Comparison of ENCODE assay signal across 12 cellular contexts in the genomic region with DNA sequence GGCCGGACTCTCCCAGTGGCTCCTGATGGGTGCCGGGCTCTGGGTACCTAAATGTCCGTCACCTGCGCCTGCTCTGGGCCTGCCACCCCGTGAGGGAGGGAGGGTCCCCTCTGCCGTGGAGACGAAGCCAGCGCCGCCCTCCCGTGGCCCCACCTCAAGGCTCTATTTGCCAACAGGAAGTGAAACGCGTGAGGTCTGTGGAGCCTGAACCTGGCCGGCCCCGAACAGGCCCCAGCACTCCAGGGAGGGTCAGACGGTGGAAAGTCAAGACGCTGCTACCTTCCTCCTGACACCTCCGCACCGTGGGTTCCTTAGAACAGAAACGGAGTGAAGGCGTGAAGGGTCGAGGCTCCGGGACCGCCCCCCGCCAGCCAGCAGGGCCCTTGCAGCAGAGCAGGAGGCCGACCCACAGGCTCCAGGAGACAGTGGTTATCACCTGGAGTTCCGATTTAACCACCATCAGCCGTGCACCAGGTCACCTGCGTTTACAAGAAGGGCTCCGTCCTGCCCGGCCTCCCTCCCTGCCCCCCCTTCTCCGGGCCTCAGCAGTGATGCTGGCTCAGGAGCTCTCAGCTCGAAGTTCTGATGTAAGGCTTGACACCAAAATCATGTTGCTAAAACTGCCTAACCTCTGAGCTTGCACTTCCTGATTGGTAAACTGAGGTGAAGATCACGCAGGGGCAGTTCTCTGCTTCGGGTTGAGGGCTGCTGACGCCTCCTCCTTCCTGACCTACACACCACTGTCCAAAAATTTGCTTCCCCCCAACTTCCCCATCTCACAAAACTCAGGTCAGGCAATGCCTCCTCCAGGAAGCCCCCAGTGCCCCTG. TPM values are rescaled to one million over a fixed set of nuclear protein-coding genes. Genes with fewer than 3 reads are reported as not detected.
DNase-seq lines count a peak whose midpoint lies in the region; ATAC-seq and TF ChIP-seq lines count a peak whose summit lies in the region.
"Had no signal": no experiment of that assay in that cellular context is flagged by ENCODE, and none has a peak within 500 bp of the region (broad histone marks: within the 10 kb centered on the region; RNA-seq: fewer than 3 reads in every experiment).

No MANE protein-coding gene starts in this region.

- H3K4me3 ChIP-seq in OCI-LY3 (ENCODE audit: low read length) (peak overlapping the region; percentile 66), neuronal stem cell (ENCODE audit: low read length in 2 of 2) (no peak overlapping the region), H7 (ENCODE audit: insufficient read depth, low read depth, low read length) (no peak overlapping the region)

- peak overlapping the region; percentile 46 for H2BK12ac ChIP-seq in neuronal stem cell (ENCODE audit: low read length)

- H2AFZ ChIP-seq in OCI-LY3 (ENCODE audit: low read depth, low read length) (peak overlapping the region; percentile 84), neuronal stem cell (ENCODE audit: low read length) (no peak overlapping the region)

- H4K8ac ChIP-seq in neuronal stem cell (ENCODE audit: low read depth, low read length) = peak overlapping the region; percentile 57

- no peak for TF ChIP-seq POLR2A in erythroblast (IDR thresholded peaks at IDR 0.05; ENCODE audit: low read length)

- H4K91ac ChIP-seq in neuronal stem cell (ENCODE audit: low read depth, low read length, poor library complexity) = no peak overlapping the region

- H3K4me2 ChIP-seq in OCI-LY3 (ENCODE audit: low read length) (peak overlapping the region; percentile 86), neuronal stem cell (ENCODE audit: insufficient read depth, low read length, poor library complexity, severe bottlenecking) (peak overlapping the region; percentile 4)

- no peak overlapping the region for H2BK5ac ChIP-seq in neuronal stem cell (ENCODE audit: low read length)

- no peak overlapping the region for H2BK120ac ChIP-seq in neuronal stem cell (ENCODE audit: low read depth, low read length)

- peak overlapping the region; percentile 81 for H2AK5ac ChIP-seq in neuronal stem cell (ENCODE audit: low read depth, low read length)

- peaks cover 15% of the 10 kb centered on the region for H3K4me1 ChIP-seq in OCI-LY3 (ENCODE audit: low read length)
- peaks cover 17 to 20% of the 10 kb centered on the region in 2 donors for H3K4me1 ChIP-seq in neuronal stem cell (ENCODE audit: control insufficient read depth in 2 of 2, insufficient read depth in 1 of 2, low read depth in 1 of 2, low read length in 2 of 2)

- H3K9ac ChIP-seq in OCI-LY3 (ENCODE audit: low read length) (peak overlapping the region; percentile 41; the same call in 1 of the 2 replicates), neuronal stem cell (ENCODE audit: low read depth, low read length, poor library complexity) (peak overlapping the region; percentile 68)

- peak overlapping the region; percentile 91 for H3K18ac ChIP-seq in neuronal stem cell (ENCODE audit: low read length)

- DNase-seq in neuronal stem cell (ENCODE audit: low spot score) (no peak), erythroblast (lab: John Stamatoyannopoulos, UW) (no peak), H7 (no peak), NCI-H2107 treated with DMSO at 0.1 percent for 48 hours (lab: John Stamatoyannopoulos, UW; ENCODE audit: unreplicated experiment) (no peak), D341Med (ENCODE audit: low spot score) (no peak)
- DNase-seq: activated effector memory CD4-positive, alpha-beta T cell treated with Interleukin-2 at 50 U/mL for 16 hours; stimulated activated CD4-positive, alpha-beta T cell treated with anti-CD3 and anti-CD28 coated beads, Interleukin-4, amount 100 ng/mL, for 4 hours had no signal

- ATAC-seq in GM19025 (IDR thresholded peaks at IDR 0.05; ENCODE audit: low read depth, unreplicated experiment) (peak; percentile 82), GM21786 (IDR thresholded peaks at IDR 0.05; ENCODE audit: unreplicated experiment) (peak; percentile 66)

- peak overlapping the region; percentile 63 for H3K14ac ChIP-seq in neuronal stem cell (ENCODE audit: low read length)

- H3K79me2 ChIP-seq in OCI-LY3 (ENCODE audit: low read length) = no peaks in the 10 kb centered on the region

- H3K9me3 ChIP-seq in OCI-LY3 (ENCODE audit: insufficient read depth, low read length) (no peaks in the 10 kb centered on the region; the same call in 1 of the 2 replicates), neuronal stem cell (replicated peaks in 1 of 2; ENCODE audit: control insufficient read depth in 2 of 2, insufficient read depth in 1 of 2, low read depth in 1 of 2, low read length in 2 of 2) (no peaks in the 10 kb centered on the region)

- TF ChIP-seq CTCF in OCI-LY3 (IDR thresholded peaks at IDR 0.05; ENCODE audit: low read depth, low read length) = no peak

- H3K4ac ChIP-seq in neuronal stem cell (ENCODE audit: low read length) = no peak overlapping the region

- H3K27me3 ChIP-seq in OCI-LY3 (ENCODE audit: low read depth, low read length) (no peaks in the 10 kb centered on the region; the same call in 1 of the 2 replicates), neuronal stem cell (ENCODE audit: control insufficient read depth in 3 of 3, insufficient read depth in 3 of 3, low read depth in 1 of 3, low read length in 3 of 3) (peaks cover 0 to 2% (median 0%) of the 10 kb centered on the region in 3 experiments), H7 (ENCODE audit: control insufficient read depth, insufficient read depth, low read length) (no peaks in the 10 kb centered on the region)

- peak overlapping the region; percentile 86 for H2BK15ac ChIP-seq in neuronal stem cell (ENCODE audit: low read length)

- no peak overlapping the region for H3K27ac ChIP-seq in OCI-LY3 (ENCODE audit: low read length)
- no peak overlapping the region for H3K27ac ChIP-seq in neuronal stem cell (replicated peaks; ENCODE audit: low read length)

- peaks cover 3% of the 10 kb centered on the region for H3K79me1 ChIP-seq in neuronal stem cell (ENCODE audit: low read depth, low read length)

- no CpG with 5 or more reads among the region's 35 CpGs for WGBS in neuronal stem cell (ENCODE audit: extremely low coverage in 2 of 2, insufficient read length in 2 of 2, insufficient replicate concordance in 1 of 2), 2 donors

- no peaks in the 10 kb centered on the region for H3K36me3 ChIP-seq in OCI-LY3 (replicated peaks; ENCODE audit: low read depth, low read length)
- peaks cover 0 to 79% of the 10 kb centered on the region in 2 donors for H3K36me3 ChIP-seq in neuronal stem cell (replicated peaks in 1 of 2; ENCODE audit: control insufficient read depth in 2 of 2, insufficient read depth in 2 of 2, low read length in 2 of 2)
- peaks cover 2% of the 10 kb centered on the region; the same call in 1 of the 2 replicates for H3K36me3 ChIP-seq in H7 (replicated peaks; ENCODE audit: control insufficient read depth, insufficient read depth, low read length)

- H4K20me1 ChIP-seq in OCI-LY3 (ENCODE audit: insufficient read depth, low read length) = no peaks in the 10 kb centered on the region

- peak overlapping the region; percentile 73 for H3K23ac ChIP-seq in neuronal stem cell (ENCODE audit: low read depth, low read length, poor library complexity)

RNA-seq across cellular contexts. Expression of a gene that starts 50.9 kb away (rescaled TPM):
- 0.03 TPM for polyA plus RNA-seq in neuronal stem cell (2013, experiment 1 of 2)
- polyA plus RNA-seq in neuronal stem cell (2013, experiment 2 of 2) = 0.04 TPM
- total RNA-seq in H7 (2014; rRNA removed; shearing (Covaris generic)) = not detected in 2 replicates
- total RNA-seq: HepG2, RPMI7951 had no signal
